In genomic region chr2:28251337-28251736, GRCh38 we compare ENCODE assay signal across 23 cellular contexts.
A peak's percentile ranks its signal among the peaks of the same experiment; 100 is the strongest.
DNase-seq lines count a peak whose midpoint lies in the region; ATAC-seq and TF ChIP-seq lines count a peak whose summit lies in the region.
"Had no signal": no experiment of that assay in that cellular context is flagged by ENCODE, and none has a peak within 500 bp of the region (broad histone marks: within the 10 kb centered on the region; RNA-seq: fewer than 3 reads in every experiment).

No MANE protein-coding gene starts in this region.

- TF ChIP-seq POLR2A in spleen (IDR thresholded peaks at IDR 0.05): no peak

- H3K4me1 Mint-ChIP-seq in CD4-positive, alpha-beta memory T cell: peaks cover 30 to 62% (median 43%) of the 10 kb centered on the region in 4 donors
- H3K4me1 Mint-ChIP-seq in activated CD4-positive, alpha-beta memory T cell treated with anti-CD3 and anti-CD28 coated beads, Interleukin-2, amount 10 ng/mL, durations not matched to agents 7 days and 5 days: peaks cover 51% of the 10 kb centered on the region
- H3K4me1 Mint-ChIP-seq: neural progenitor cell had no signal

- no peaks in the 10 kb centered on the region for H3K9me3 ChIP-seq in CD4-positive, alpha-beta memory T cell (ENCODE audit: control insufficient read depth in 1 of 2, low read length in 2 of 2)
- H3K9me3 ChIP-seq in hepatocyte (ENCODE audit: low read depth): no peaks in the 10 kb centered on the region
- no peaks in the 10 kb centered on the region for H3K9me3 ChIP-seq in spleen
- H3K9me3 ChIP-seq: Caco-2, left lung, psoas muscle, upper lobe of left lung had no signal

- H3K4me3 ChIP-seq in CD4-positive, alpha-beta memory T cell (ENCODE audit: low read length in 2 of 2): no peak overlapping the region
- H3K4me3 ChIP-seq in hepatocyte (no peak overlapping the region), spleen (no peak overlapping the region)
- H3K4me3 ChIP-seq: left lung, neural progenitor cell, psoas muscle, upper lobe of left lung had no signal

- WGBS in hepatocyte (ENCODE audit: low lambda C conversion rate, missing lambda C conversion rate): 94% methylated on average over 8 of the region's 8 CpGs
- WGBS in spleen, 5 donors: 67 to 82% (median 73%) methylated on average over 8 of the region's 8 CpGs

- peak; percentile 56 to 59 for ATAC-seq in activated CD4-positive, CD25-positive, alpha-beta regulatory T cell treated with anti-CD3 and anti-CD28 coated beads, Interleukin-2, amount 50 U/mL, for 24 hours
- ATAC-seq: left lung, psoas muscle had no signal

- H3K27ac Mint-ChIP-seq in CD4-positive, alpha-beta memory T cell: peak overlapping the region; percentile 84 to 97 (median 95)
- peak overlapping the region; percentile 90 for H3K27ac Mint-ChIP-seq in activated CD4-positive, alpha-beta memory T cell treated with anti-CD3 and anti-CD28 coated beads, Interleukin-2, amount 10 ng/mL, durations not matched to agents 7 days and 5 days
- H3K27ac Mint-ChIP-seq: brain, neural progenitor cell had no signal

- H3K9me3 Mint-ChIP-seq in CD4-positive, alpha-beta memory T cell: no peaks in the 10 kb centered on the region
- no peaks in the 10 kb centered on the region for H3K9me3 Mint-ChIP-seq in activated CD4-positive, alpha-beta memory T cell treated with anti-CD3 and anti-CD28 coated beads, Interleukin-2, amount 10 ng/mL, durations not matched to agents 7 days and 5 days
- H3K9me3 Mint-ChIP-seq: brain, IgD-negative memory B cell, neural progenitor cell had no signal

- TF ChIP-seq CTCF in hepatocyte (IDR thresholded peaks at IDR 0.05; ENCODE audit: poor library complexity) (no peak), spleen (IDR thresholded peaks at IDR 0.05 in 8 of 11, conservative IDR thresholded peaks at IDR 0.05 in 3 of 11) (no peak)

- intact Hi-C loops in CD4-positive, alpha-beta memory T cell (cut with micrococcal nuclease): no loop called here
- intact Hi-C loops in spleen (cut with DNase I; ENCODE audit: low total_unique reads): no loop called here

- peak overlapping the region; percentile 54 to 85 (median 78) for H3K4me3 Mint-ChIP-seq in CD4-positive, alpha-beta memory T cell
- peak overlapping the region; percentile 60 for H3K4me3 Mint-ChIP-seq in activated CD4-positive, alpha-beta memory T cell treated with anti-CD3 and anti-CD28 coated beads, Interleukin-2, amount 10 ng/mL, durations not matched to agents 7 days and 5 days
- H3K4me3 Mint-ChIP-seq: brain, neural progenitor cell had no signal

- H3K27me3 Mint-ChIP-seq in CD4-positive, alpha-beta memory T cell: no peaks in the 10 kb centered on the region
- H3K27me3 Mint-ChIP-seq in activated CD4-positive, alpha-beta memory T cell treated with anti-CD3 and anti-CD28 coated beads, Interleukin-2, amount 10 ng/mL, durations not matched to agents 7 days and 5 days: no peaks in the 10 kb centered on the region
- H3K27me3 Mint-ChIP-seq: brain, IgD-negative memory B cell had no signal

- no peak overlapping the region for H3K4me2 ChIP-seq in hepatocyte
- H3K4me2 ChIP-seq: neural progenitor cell had no signal

- no peak for DNase-seq in activated CD4-positive, CD25-positive, alpha-beta regulatory T cell treated with anti-CD3 and anti-CD28 coated beads, Interleukin-2, amount 50 U/mL, for 72 hours
- DNase-seq in CD4-positive, alpha-beta memory T cell: peak in 4 of 5 donors; percentile 43 to 60 (median 48)
- peak; percentile 65 for DNase-seq in activated CD4-positive, alpha-beta memory T cell treated with anti-CD3 and anti-CD28 coated beads, Interleukin-2, amount 10 ng/mL, durations not matched to agents 7 days and 5 days
- no peak for DNase-seq in hepatocyte (ENCODE audit: low spot score)
- no peak for DNase-seq in GF-D8 (lab: John Stamatoyannopoulos, UW)
- DNase-seq in pons (ENCODE audit: low spot score): no peak
- DNase-seq in spleen: no peak
- DNase-seq: Caco-2; DND-41; GOT3; left lung; MM.1S; NCI-H146; NCI-H2171 treated with DMSO at 0.1 percent for 48 hours; NCI-H526 treated with DMSO at 0.1 percent for 48 hours; psoas muscle; stimulated activated CD4-positive, alpha-beta T cell treated with anti-CD3 and anti-CD28 coated beads, Interleukin-2, amount 100 ng/mL, for 48 hours; upper lobe of left lung had no signal

- no peaks in the 10 kb centered on the region for H3K9me2 ChIP-seq in hepatocyte (replicated peaks; ENCODE audit: insufficient read depth)

- POLR2A ChIA-PET in CD4-positive, alpha-beta memory T cell (lab: Charles Lee; ENCODE audit: partially characterized antibody): interaction anchor here (0.9 kb wide), 1 partner anchor 141 kb away, joined by 4 read pairs; the partner anchor contains the start of gene FOSL2
- POLR2A ChIA-PET in activated CD4-positive, alpha-beta memory T cell treated with anti-CD3 and anti-CD28 coated beads, Interleukin-2, amount 10 ng/mL, durations not matched to agents 7 days and 5 days (lab: Charles Lee): interaction anchor here (1.1 to 4.1 kb wide), 9 partner anchors 21 to 290 kb away, joined by 3 to 36 read pairs (median 8); partner anchors contain the start of gene FOSL2

- H3K36me3 ChIP-seq in CD4-positive, alpha-beta memory T cell (ENCODE audit: insufficient read depth, low read length): no peaks in the 10 kb centered on the region
- H3K36me3 ChIP-seq in hepatocyte (replicated peaks; ENCODE audit: insufficient read depth, low read depth) (no peaks in the 10 kb centered on the region), spleen (peaks cover 0 to 34% (median 0%) of the 10 kb centered on the region in 6 donors)
- H3K36me3 ChIP-seq: left lung, neural progenitor cell had no signal

- no peaks in the 10 kb centered on the region for H4K20me1 ChIP-seq in hepatocyte (ENCODE audit: insufficient read depth, poor library complexity, severe bottlenecking)

- H3K36me3 Mint-ChIP-seq in CD4-positive, alpha-beta memory T cell: peaks cover 4 to 7% of the 10 kb centered on the region in 2 donors
- H3K36me3 Mint-ChIP-seq in activated CD4-positive, alpha-beta memory T cell treated with anti-CD3 and anti-CD28 coated beads, Interleukin-2, amount 10 ng/mL, durations not matched to agents 7 days and 5 days (ENCODE audit: low read depth): peaks cover 29% of the 10 kb centered on the region
- H3K36me3 Mint-ChIP-seq: brain, neural progenitor cell had no signal

- CTCF ChIA-PET in CD4-positive, alpha-beta memory T cell (lab: Charles Lee; ENCODE audit: partially characterized antibody): no interaction called here
- CTCF ChIA-PET in activated CD4-positive, alpha-beta memory T cell treated with anti-CD3 and anti-CD28 coated beads, Interleukin-2, amount 10 ng/mL, durations not matched to agents 7 days and 5 days (lab: Charles Lee): interaction anchor here (0.7 to 1.5 kb wide), 7 partner anchors 23 to 497 kb away, joined by 3 to 6 read pairs (median 4); partner anchors contain the start of gene FOSL2

- peaks cover 48% of the 10 kb centered on the region for H3K4me1 ChIP-seq in CD4-positive, alpha-beta memory T cell (ENCODE audit: insufficient read depth, low read length)
- peaks cover 12% of the 10 kb centered on the region for H3K4me1 ChIP-seq in hepatocyte (ENCODE audit: insufficient read depth)
- peaks cover 0 to 7% (median 0%) of the 10 kb centered on the region in 6 donors for H3K4me1 ChIP-seq in spleen
- H3K4me1 ChIP-seq: left lung, neural progenitor cell, upper lobe of left lung had no signal

- no peaks in the 10 kb centered on the region for H3K79me2 ChIP-seq in hepatocyte

- H2AFZ ChIP-seq in hepatocyte: no peak overlapping the region
- H2AFZ ChIP-seq: neural progenitor cell had no signal

- peak overlapping the region; percentile 33 for H3K27ac ChIP-seq in CD4-positive, alpha-beta memory T cell (ENCODE audit: low read depth, low read length)
- H3K27ac ChIP-seq in hepatocyte (peak overlapping the region; percentile 65), spleen (no peak overlapping the region)
- H3K27ac ChIP-seq: 22Rv1, left lung, neural progenitor cell, psoas muscle, upper lobe of left lung had no signal

- H3K27me3 ChIP-seq in CD4-positive, alpha-beta memory T cell (ENCODE audit: insufficient read depth, low read length): no peaks in the 10 kb centered on the region
- H3K27me3 ChIP-seq in hepatocyte (no peaks in the 10 kb centered on the region), spleen (replicated peaks in 1 of 7) (no peaks in the 10 kb centered on the region)
- H3K27me3 ChIP-seq: left lung, neural progenitor cell, upper lobe of left lung had no signal

Comparison
In these comparisons a context has a peak if more than half of its experiments do, and no peak if none do; other contexts are left out.
1. DNase-seq: peak in CD4-positive, alpha-beta memory T cell (4 of 5) and activated CD4-positive, alpha-beta memory T cell treated with anti-CD3 and anti-CD28 coated beads, Interleukin-2, amount 10 ng/mL, durations not matched to agents 7 days and 5 days (single experiment); none in activated CD4-positive, CD25-positive, alpha-beta regulatory T cell treated with anti-CD3 and anti-CD28 coated beads, Interleukin-2, amount 50 U/mL, for 72 hours (single experiment), hepatocyte (single experiment), GF-D8 (single experiment), pons (single experiment) and spleen (single experiment).
2. H3K27ac ChIP-seq: peak in CD4-positive, alpha-beta memory T cell (single experiment) and hepatocyte (single experiment); none in spleen (0 of 8).